Comparison of ENCODE assay signal across 14 cellular contexts in genomic region chr3:197820550-197821335, GRCh38. TPM values are rescaled to one million over a fixed set of nuclear protein-coding genes. Genes with fewer than 3 reads are reported as not detected.
A peak's percentile ranks its signal among the peaks of the same experiment; 100 is the strongest.
DNase-seq lines count a peak whose midpoint lies in the region; ATAC-seq and TF ChIP-seq lines count a peak whose summit lies in the region.
"Had no signal": no experiment of that assay in that cellular context is flagged by ENCODE, and none has a peak within 500 bp of the region (broad histone marks: within the 10 kb centered on the region; RNA-seq: fewer than 3 reads in every experiment).

No MANE protein-coding gene starts in this region.

- no peak for TF ChIP-seq POLR2A in gastrocnemius medialis (IDR thresholded peaks at IDR 0.05)

- H3K36me3 ChIP-seq in liver (ENCODE audit: control insufficient read depth in 4 of 4, insufficient read depth in 3 of 4, low read depth in 1 of 4, low read length in 3 of 4) (no peaks in the 10 kb centered on the region), gastrocnemius medialis (peaks cover 0 to 18% of the 10 kb centered on the region in 2 donors)

- 34% methylated on average over 8 of the region's 8 CpGs for WGBS in liver

- H3K27ac Mint-ChIP-seq in T-helper 17 cell, result no peak overlapping the region

- H3K36me3 Mint-ChIP-seq in T-helper 17 cell (ENCODE audit: low read depth), result peaks cover 12% of the 10 kb centered on the region

- H3K9ac ChIP-seq in liver (ENCODE audit: low read depth in 1 of 2, low read length in 2 of 2), result peak overlapping the region; percentile 27 to 81

- ATAC-seq in T-helper 17 cell (no peak), gastrocnemius medialis (no peak), GM21619 (IDR thresholded peaks at IDR 0.05; ENCODE audit: unreplicated experiment) (no peak), GM21390 (IDR thresholded peaks at IDR 0.05; ENCODE audit: unreplicated experiment) (no peak), HG03565 (IDR thresholded peaks at IDR 0.05; ENCODE audit: unreplicated experiment) (no peak)

- intact Hi-C loops in gastrocnemius medialis (cut with DNase I; ENCODE audit: low total_unique reads), result no loop called here

- in situ Hi-C loops in gastrocnemius medialis (cut with MboI; ENCODE audit: low sequenced_read_pairs in 4 of 4), result no loop called here

- H3K4me3 ChIP-seq in liver (ENCODE audit: low read depth in 1 of 3, low read length in 3 of 3), result no peak overlapping the region
- H3K4me3 ChIP-seq in gastrocnemius medialis, result no peak overlapping the region

- no peaks in the 10 kb centered on the region for H3K9me3 ChIP-seq in T-helper 17 cell (ENCODE audit: control insufficient read depth, low read length, poor library complexity, severe bottlenecking)
- H3K9me3 ChIP-seq in liver (ENCODE audit: control insufficient read depth in 4 of 4, low read length in 3 of 4), result no peaks in the 10 kb centered on the region
- no peaks in the 10 kb centered on the region for H3K9me3 ChIP-seq in gastrocnemius medialis

- H3K4me1 Mint-ChIP-seq in T-helper 17 cell, result peaks cover 2% of the 10 kb centered on the region

- H3K4me3 Mint-ChIP-seq in T-helper 17 cell, result peak overlapping the region; percentile 49

- H3K27me3 ChIP-seq in liver (ENCODE audit: control insufficient read depth in 4 of 4, insufficient read depth in 4 of 4, low read length in 3 of 4), result no peaks in the 10 kb centered on the region
- no peaks in the 10 kb centered on the region for H3K27me3 ChIP-seq in gastrocnemius medialis

- TF ChIP-seq CTCF in 22Rv1 (IDR thresholded peaks at IDR 0.05), result no peak
- no peak for TF ChIP-seq CTCF in liver (IDR thresholded peaks at IDR 0.05; ENCODE audit: low read depth, low read length, missing input control)
- no peak for TF ChIP-seq CTCF in gastrocnemius medialis (IDR thresholded peaks at IDR 0.05 in 4 of 5, conservative IDR thresholded peaks at IDR 0.05 in 1 of 5)

- peak; percentile 10 to 25 for TF ChIP-seq RAD21 in liver (IDR thresholded peaks at IDR 0.05)

- H3K27me3 Mint-ChIP-seq in T-helper 17 cell, result no peaks in the 10 kb centered on the region

- DNase-seq in DMS53 (lab: John Stamatoyannopoulos, UW) (peak; percentile 92), T-helper 17 cell (no peak), gastrocnemius medialis (no peak)
- DNase-seq: cortex of kidney; KBM-7; NCI-H1417 treated with DMSO at 0.1 percent for 48 hours; NCI-H774; SIG-M5; stimulated activated CD4-positive, alpha-beta T cell treated with anti-CD3 and anti-CD28 coated beads, Interleukin-2, amount 100 ng/mL, for 24 hours had no signal

- H3K4me1 ChIP-seq in liver (ENCODE audit: control insufficient read depth in 4 of 4, insufficient read depth in 4 of 4, low read length in 3 of 4), result peaks cover 9 to 28% (median 22%) of the 10 kb centered on the region in 4 donors
- H3K4me1 ChIP-seq in gastrocnemius medialis, result no peaks in the 10 kb centered on the region

- H3K27ac ChIP-seq in 22Rv1, result peak overlapping the region; percentile 71
- H3K27ac ChIP-seq in liver (ENCODE audit: low read depth in 1 of 2, low read length in 2 of 2), result peak overlapping the region; percentile 72 to 73
- no peak overlapping the region for H3K27ac ChIP-seq in gastrocnemius medialis

TF ChIP-seq in liver, 16 proteins besides CTCF, POLR2A, EP300 and RAD21:
- TF ChIP-seq FOXA2 (IDR thresholded peaks at IDR 0.05), result peak; percentile 98
- TF ChIP-seq JUND (IDR thresholded peaks at IDR 0.05), result peak; percentile 59 to 66
- peak in 1 of 2 donors; percentile 14 for TF ChIP-seq GABPA (IDR thresholded peaks at IDR 0.05 in 1 of 2, conservative IDR thresholded peaks at IDR 0.05 in 1 of 2)
- TF ChIP-seq SP1 (IDR thresholded peaks at IDR 0.05), result peak; percentile 99
- TF ChIP-seq NR2F2 (IDR thresholded peaks at IDR 0.05), result peak; percentile 75
- peak in 1 of 2 donors; percentile 16 for TF ChIP-seq EGR1 (IDR thresholded peaks at IDR 0.05; ENCODE audit: low read depth in 2 of 2)
- peak; percentile 90 for TF ChIP-seq FOXA1 (IDR thresholded peaks at IDR 0.05)
- peak; percentile 88 for TF ChIP-seq HNF4G (IDR thresholded peaks at IDR 0.05)
- peak; percentile 44 for TF ChIP-seq REST (IDR thresholded peaks at IDR 0.05)
- peak; percentile 11 for TF ChIP-seq TAF1 (conservative IDR thresholded peaks at IDR 0.05)
- peak; percentile 64 for TF ChIP-seq MAX (IDR thresholded peaks at IDR 0.05)
- no peak for TF ChIP-seq ATF3 (IDR thresholded peaks at IDR 0.05)
- peak; percentile 63 for TF ChIP-seq ZBTB33 (IDR thresholded peaks at IDR 0.05)
- TF ChIP-seq HNF4A (conservative IDR thresholded peaks at IDR 0.05), result peak; percentile 97 to 98
- peak; percentile 68 for TF ChIP-seq YY1 (IDR thresholded peaks at IDR 0.05)
- TF ChIP-seq RXRA (IDR thresholded peaks at IDR 0.05), result peak; percentile 89 to 91

RNA-seq across cellular contexts. Expression of gene LRCH3, which starts 29.7 kb away (rescaled TPM):
- total RNA-seq in T-helper 17 cell (10 to 100 TPM; 48.6 to 56.8 TPM), liver (10 to 100 TPM; 32.6 to 67.2 TPM), gastrocnemius medialis (100 to 1,000 TPM in 1 of 4 donors, 10 to 100 TPM in 3; 18.0 to 126 (median 26.7) TPM)
- polyA plus RNA-seq in liver, result 1 to 10 TPM; 6.2 to 6.8 TPM

Comparison
In these comparisons a context has a peak if more than half of its experiments do, and no peak if none do; other contexts are left out.
1. H3K27ac ChIP-seq: peak in 22Rv1 (single experiment) and liver (2 of 2); none in gastrocnemius medialis (0 of 4).